9 cellular contexts compared by ENCODE assay signal in genomic region chr4:183876268-183876934, GRCh38. TPM values are rescaled to one million over a fixed set of nuclear protein-coding genes. Genes with fewer than 3 reads are reported as not detected.
DNase-seq lines count a peak whose midpoint lies in the region; TF ChIP-seq lines count a peak whose summit lies in the region.
"Had no signal": no experiment of that assay in that cellular context is flagged by ENCODE, and none has a peak within 500 bp of the region (broad histone marks: within the 10 kb centered on the region; RNA-seq: fewer than 3 reads in every experiment).

No MANE protein-coding gene starts in this region.

- H3K4me3 ChIP-seq in H7 (ENCODE audit: insufficient read depth, low read depth, low read length): no peak overlapping the region

- no peak for TF ChIP-seq CTCF in nephron (IDR thresholded peaks at IDR 0.05; ENCODE audit: unreplicated experiment in 3 of 3)

- peak overlapping the region in 2 of 3 experiments; percentile 55 to 77 for H3K4me3 Mint-ChIP-seq in nephron
- H3K4me3 Mint-ChIP-seq: T-helper 1 cell treated with Interleukin-12 subunit alpha and Interleukin-12 subunit beta and Interleukin-4 antibody, amounts not matched to agents 30 μg/mL and 1 μg/mL, for 36 hours had no signal

- H3K27me3 ChIP-seq in H7 (ENCODE audit: control insufficient read depth, insufficient read depth, low read length): no peaks in the 10 kb centered on the region

- no peaks in the 10 kb centered on the region for H3K36me3 Mint-ChIP-seq in nephron (ENCODE audit: low read depth)

- peaks cover 27% of the 10 kb centered on the region for H3K4me1 Mint-ChIP-seq in nephron

- no peaks in the 10 kb centered on the region for H3K36me3 ChIP-seq in H7 (replicated peaks; ENCODE audit: control insufficient read depth, insufficient read depth, low read length)

- H3K27ac Mint-ChIP-seq in nephron: peak overlapping the region; percentile 55 to 89 (median 86)
- H3K27ac Mint-ChIP-seq: T-helper 1 cell treated with Interleukin-12 subunit alpha and Interleukin-12 subunit beta and Interleukin-4 antibody, amounts not matched to agents 30 μg/mL and 1 μg/mL, for 36 hours had no signal

- H3K27me3 Mint-ChIP-seq in nephron (ENCODE audit: low read depth): peaks cover 13% of the 10 kb centered on the region

- no peaks in the 10 kb centered on the region for H3K9me3 Mint-ChIP-seq in nephron
- H3K9me3 Mint-ChIP-seq: T-helper 1 cell treated with Interleukin-12 subunit alpha and Interleukin-12 subunit beta and Interleukin-4 antibody, amounts not matched to agents 30 μg/mL and 1 μg/mL, for 36 hours had no signal

- no peak overlapping the region for H3K27ac ChIP-seq in epithelial cell of prostate

- peak in 10 of 14 donors; percentile 3 to 63 (median 29) for DNase-seq in C1 segment of cervical spinal cord (lab: John Stamatoyannopoulos, UW)
- DNase-seq in NCI-H226: peak; percentile 98
- peak; percentile 66 for DNase-seq in epithelial cell of prostate (ENCODE audit: low read depth, low spot score)
- DNase-seq in AG08395 (ENCODE audit: low spot score): no peak
- no peak for DNase-seq in activated T-cell treated with anti-CD3 and anti-CD28 coated beads, Interleukin-2, amount 50 U/mL, for 48 hours
- no peak for DNase-seq in H7
- no peak for DNase-seq in NCI-H146 treated with DMSO at 0.1 percent for 48 hours (lab: John Stamatoyannopoulos, UW; ENCODE audit: unreplicated experiment)

RNA-seq across cellular contexts. Expression of gene STOX2, which starts 28.7 kb away (rescaled TPM):
- total RNA-seq in H7 (2014; rRNA removed; shearing (Covaris generic)): 28.9 and 34.5 TPM in 2 replicates

Comparison
In these comparisons a context has a peak if more than half of its experiments do, and no peak if none do; other contexts are left out.
1. DNase-seq: peak in C1 segment of cervical spinal cord (10 of 14), NCI-H226 (single experiment) and epithelial cell of prostate (single experiment); none in AG08395 (single experiment), activated T-cell treated with anti-CD3 and anti-CD28 coated beads, Interleukin-2, amount 50 U/mL, for 48 hours (0 of 2), H7 (single experiment) and NCI-H146 treated with DMSO at 0.1 percent for 48 hours (single experiment).